8 cellular contexts compared by ENCODE assay signal in the genomic region with DNA sequence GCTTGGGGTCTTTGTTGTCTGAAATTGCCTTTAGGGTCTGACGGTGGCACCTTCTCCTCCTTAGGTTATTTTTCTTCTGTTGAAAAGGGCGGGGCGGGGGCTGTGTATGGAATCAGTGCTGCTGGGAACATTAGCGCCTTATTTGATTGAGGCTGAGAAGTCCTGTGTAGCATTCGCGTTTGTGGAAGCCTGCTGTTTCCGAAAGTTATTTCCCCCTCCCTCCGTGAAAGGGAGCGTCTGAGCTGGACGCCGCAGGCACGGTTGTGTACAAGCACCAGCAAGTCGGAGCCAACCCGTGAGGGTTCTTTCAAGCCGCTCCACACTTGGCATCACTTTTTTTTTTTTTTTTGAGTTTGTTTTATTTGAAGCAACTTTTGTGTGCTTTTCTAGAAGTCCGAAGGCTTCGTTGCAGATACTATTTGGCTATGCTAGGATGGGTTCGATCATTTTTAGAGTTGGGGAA. TPM values are rescaled to one million over a fixed set of nuclear protein-coding genes. Genes with fewer than 3 reads are reported as not detected.
DNase-seq lines count a peak whose midpoint lies in the region; ATAC-seq and TF ChIP-seq lines count a peak whose summit lies in the region.

No MANE protein-coding gene starts in this region.

- H3K27ac Mint-ChIP-seq in Caco-2 (ENCODE audit: unreplicated experiment), result peak overlapping the region; percentile 69
- peak overlapping the region; percentile 79 for H3K27ac Mint-ChIP-seq in WTC11

- peak overlapping the region; percentile 64 for H3K4me3 ChIP-seq in Caco-2 (ENCODE audit: low read depth, low read length)

- H3K27me3 Mint-ChIP-seq in Caco-2 (ENCODE audit: insufficient read depth, unreplicated experiment) (no peaks in the 10 kb centered on the region), WTC11 (ENCODE audit: low read depth) (peaks cover 20% of the 10 kb centered on the region)

- intact Hi-C loops in Caco-2 (cut with micrococcal nuclease; ENCODE audit: unreplicated experiment), result no loop called here
- intact Hi-C loops in left colon (cut with DNase I, micrococcal nuclease), result no loop called here

- no TSS peak for BruUV-seq in Caco-2 (replicated peaks; lab: Mats Ljungman, UMichigan)

- H3K9me3 ChIP-seq in Caco-2, result no peaks in the 10 kb centered on the region

- H3K4me1 Mint-ChIP-seq in Caco-2 (ENCODE audit: low read depth, unreplicated experiment) (peaks cover 13% of the 10 kb centered on the region), WTC11 (peaks cover 29% of the 10 kb centered on the region)

- H3K4me3 Mint-ChIP-seq in Caco-2 (ENCODE audit: unreplicated experiment) (peak overlapping the region; percentile 89), WTC11 (peak overlapping the region; percentile 92)

- no peaks in the 10 kb centered on the region; the same call in 1 of the 2 replicates for H3K36me3 ChIP-seq in Caco-2 (ENCODE audit: control insufficient read depth, insufficient read depth, low read length)

- CTCF ChIA-PET in Caco-2 (lab: Charles Lee), result interaction anchor here (1.9 kb wide), 1 partner anchor 212 kb away, joined by 5 read pairs; the partner anchor contains the start of gene WDR89
- CTCF ChIA-PET in WTC11 (lab: Charles Lee), result no interaction called here

- peak; percentile 41 for ATAC-seq in GM21825 (IDR thresholded peaks at IDR 0.05; ENCODE audit: unreplicated experiment)
- ATAC-seq in WTC11, result peak; percentile 8; the same call in 1 of the 2 replicates
- ATAC-seq in left colon, result peak; percentile 58
- ATAC-seq in HG03378 (IDR thresholded peaks at IDR 0.05; ENCODE audit: unreplicated experiment), result no peak

- H3K36me3 Mint-ChIP-seq in Caco-2 (ENCODE audit: insufficient read depth, unreplicated experiment) (peaks cover 6% of the 10 kb centered on the region), WTC11 (no peaks in the 10 kb centered on the region)

- H3K9me3 Mint-ChIP-seq in Caco-2 (ENCODE audit: unreplicated experiment) (no peaks in the 10 kb centered on the region), WTC11 (no peaks in the 10 kb centered on the region)

- TF ChIP-seq CTCF in Caco-2 (IDR thresholded peaks at IDR 0.05; ENCODE audit: insufficient read depth in 1 of 2, low read depth in 1 of 2, low read length in 1 of 2, severe bottlenecking in 1 of 2, unreplicated experiment in 1 of 2), result no peak
- no peak for TF ChIP-seq CTCF in WTC11 (IDR thresholded peaks at IDR 0.05)

- peaks cover 15% of the 10 kb centered on the region for H3K4me1 ChIP-seq in Caco-2

- DNase-seq in Caco-2 (peak; percentile 59 to 65), NCI-H1105 (lab: John Stamatoyannopoulos, UW) (peak; percentile 53), WTC11 (ENCODE audit: low spot score) (peak; percentile 30), left colon (peak; percentile 68 to 71)
- DNase-seq in central memory CD4-positive, alpha-beta T cell, result peak; percentile 56
- DNase-seq in stimulated activated CD4-positive, alpha-beta T cell treated with anti-CD3 and anti-CD28 coated beads, Interleukin-4, amount 100 ng/mL, for 4 hours, result peak; percentile 16 to 48

- H3K27me3 ChIP-seq in Caco-2 (replicated peaks; ENCODE audit: control insufficient read depth, insufficient read depth, low read length), result no peaks in the 10 kb centered on the region

- POLR2A ChIA-PET in Caco-2 (lab: Charles Lee), result no interaction called here
- POLR2A ChIA-PET in WTC11 (lab: Charles Lee), result interaction anchor here (0.7 kb wide), 1 partner anchor 143 kb away, joined by 3 read pairs; no protein-coding TSS in a partner anchor

TF ChIP-seq in WTC11, 78 proteins besides CTCF, POLR2A, EP300 and RAD21:
- TF ChIP-seq FOXK1 (CRISPR knock-in tag; IDR thresholded peaks at IDR 0.05), result no peak
- no peak for TF ChIP-seq PREB (CRISPR knock-in tag; IDR thresholded peaks at IDR 0.05; ENCODE audit: borderline replicate concordance)

RNA-seq across cellular contexts. Expression of gene SYNE2, which starts 1.1 kb away (rescaled TPM):
- total RNA-seq in Caco-2 (2022) (48.5 and 50.3 TPM in 2 replicates), WTC11 (2021) (69.8 to 71.1 TPM (median 70.5 TPM) in 3 replicates), left colon (100 to 1,000 TPM; 137 to 189 TPM)
